ENCODE assay signal across 9 cellular contexts in genomic region chr14:93977790-93978581, GRCh38. TPM values are rescaled to one million over a fixed set of nuclear protein-coding genes. Genes with fewer than 3 reads are reported as not detected.
DNase-seq lines count a peak whose midpoint lies in the region; ATAC-seq and TF ChIP-seq lines count a peak whose summit lies in the region.
"Had no signal": no experiment of that assay in that cellular context is flagged by ENCODE, and none has a peak within 500 bp of the region (broad histone marks: within the 10 kb centered on the region; RNA-seq: fewer than 3 reads in every experiment).

No MANE protein-coding gene starts in this region.

- H3K4me1 Mint-ChIP-seq in neural progenitor cell = peaks cover 25% of the 10 kb centered on the region

- no peaks in the 10 kb centered on the region for H3K27me3 ChIP-seq in neural progenitor cell
- no peaks in the 10 kb centered on the region for H3K27me3 ChIP-seq in hepatocyte
- H3K27me3 ChIP-seq in suprapubic skin = no peaks in the 10 kb centered on the region

- H3K4me2 ChIP-seq in neural progenitor cell (no peak overlapping the region), hepatocyte (no peak overlapping the region)

- H3K27ac ChIP-seq in neural progenitor cell = no peak overlapping the region
- no peak overlapping the region for H3K27ac ChIP-seq in hepatocyte
- no peak overlapping the region for H3K27ac ChIP-seq in suprapubic skin

- H3K27ac Mint-ChIP-seq in neural progenitor cell = peak overlapping the region; percentile 53

- peaks cover 9% of the 10 kb centered on the region for H3F3A ChIP-seq in neural progenitor cell (ENCODE audit: low read depth)

- H3K9me3 ChIP-seq in neural progenitor cell (ENCODE audit: low read depth) = no peaks in the 10 kb centered on the region
- no peaks in the 10 kb centered on the region for H3K9me3 ChIP-seq in hepatocyte (ENCODE audit: low read depth)
- no peaks in the 10 kb centered on the region for H3K9me3 ChIP-seq in suprapubic skin

- H2AFZ ChIP-seq in neural progenitor cell (replicated peaks) (no peak overlapping the region), hepatocyte (no peak overlapping the region)

- H3K9me2 ChIP-seq in hepatocyte (replicated peaks; ENCODE audit: insufficient read depth) = no peaks in the 10 kb centered on the region

- no peak overlapping the region for H3K9ac ChIP-seq in neural progenitor cell

- no peak for TF ChIP-seq POLR2A in suprapubic skin (IDR thresholded peaks at IDR 0.05)

- no peaks in the 10 kb centered on the region for H3K36me3 ChIP-seq in neural progenitor cell
- no peaks in the 10 kb centered on the region for H3K36me3 ChIP-seq in hepatocyte (replicated peaks; ENCODE audit: insufficient read depth, low read depth)
- no peaks in the 10 kb centered on the region for H3K36me3 ChIP-seq in suprapubic skin

- H4K20me1 ChIP-seq in neural progenitor cell (ENCODE audit: low read depth) = no peaks in the 10 kb centered on the region
- H4K20me1 ChIP-seq in hepatocyte (ENCODE audit: insufficient read depth, poor library complexity, severe bottlenecking) = no peaks in the 10 kb centered on the region

- H3K4me3 ChIP-seq in neural progenitor cell = no peak overlapping the region
- no peak overlapping the region for H3K4me3 ChIP-seq in hepatocyte
- no peak overlapping the region for H3K4me3 ChIP-seq in suprapubic skin

- 89% methylated on average over 11 of the region's 11 CpGs for WGBS in hepatocyte (ENCODE audit: low lambda C conversion rate, missing lambda C conversion rate)
- WGBS in suprapubic skin = 85% methylated on average over 11 of the region's 11 CpGs

- no peak overlapping the region for H3K4me3 Mint-ChIP-seq in neural progenitor cell

- H3K27me3 Mint-ChIP-seq in neural progenitor cell (ENCODE audit: insufficient read depth, low read depth) = peaks cover 11% of the 10 kb centered on the region

- DNase-seq in activated T-cell treated with anti-CD3 and anti-CD28 coated beads for 24 hours (ENCODE audit: low read depth) (peak; percentile 76), neural progenitor cell (ENCODE audit: low spot score) (no peak), hepatocyte (ENCODE audit: low spot score) (no peak), suprapubic skin (ENCODE audit: low spot score in 2 of 2) (no peak)

- H3K79me2 ChIP-seq in neural progenitor cell (ENCODE audit: low read depth) (no peaks in the 10 kb centered on the region), hepatocyte (no peaks in the 10 kb centered on the region)

- no peaks in the 10 kb centered on the region for H3K9me3 Mint-ChIP-seq in neural progenitor cell

- TF ChIP-seq CTCF in neural progenitor cell (IDR thresholded peaks at IDR 0.05) (no peak), hepatocyte (IDR thresholded peaks at IDR 0.05; ENCODE audit: poor library complexity) (no peak), suprapubic skin (IDR thresholded peaks at IDR 0.05) (no peak)

- H3K4me1 ChIP-seq in neural progenitor cell = peaks cover 24% of the 10 kb centered on the region
- H3K4me1 ChIP-seq in hepatocyte (ENCODE audit: insufficient read depth) = no peaks in the 10 kb centered on the region
- H3K4me1 ChIP-seq in suprapubic skin = no peaks in the 10 kb centered on the region

- no peaks in the 10 kb centered on the region for H3K36me3 Mint-ChIP-seq in neural progenitor cell

- ATAC-seq in GM19463 (IDR thresholded peaks at IDR 0.05; ENCODE audit: unreplicated experiment) = peak; percentile 41
- ATAC-seq in HG03565 (IDR thresholded peaks at IDR 0.05; ENCODE audit: unreplicated experiment) = peak; percentile 38
- no peak for ATAC-seq in HG02870 (IDR thresholded peaks at IDR 0.05; ENCODE audit: unreplicated experiment)
- ATAC-seq in HG02588 (IDR thresholded peaks at IDR 0.05; ENCODE audit: unreplicated experiment) = no peak

- no peak for TF ChIP-seq EP300 in suprapubic skin (IDR thresholded peaks at IDR 0.05)

RNA-seq across cellular contexts. Expression of gene ASB2, which starts 1.6 kb away (rescaled TPM):
- total RNA-seq in neural progenitor cell (ENCODE audit: low replicate concordance) (0.62 TPM in 1 of 2 replicates, not detected in the other), hepatocyte (0.53 and 1.8 TPM in 2 replicates), suprapubic skin (1 to 10 TPM in 2 of 4 donors, under 1 TPM in 2; 0.79 to 2.5 (median 0.95) TPM)
- 0.27 and 0.32 TPM in 2 replicates for polyA plus RNA-seq in hepatocyte

RNA-seq across cellular contexts. Expression of gene CCDC197, which starts 19.1 kb away (rescaled TPM):
- total RNA-seq in neural progenitor cell (ENCODE audit: low replicate concordance) = not detected in 2 replicates
- total RNA-seq in hepatocyte = not detected in 2 replicates
- not detected in 2 replicates for polyA plus RNA-seq in hepatocyte
- not detected for total RNA-seq in suprapubic skin
- total RNA-seq: liver had no signal
- polyA plus RNA-seq: liver had no signal

RNA-seq across cellular contexts. Expression of gene OTUB2, which starts 48.2 kb away (rescaled TPM):
- 6.8 and 9.6 TPM in 2 replicates for total RNA-seq in neural progenitor cell (ENCODE audit: low replicate concordance)
- 2.1 and 2.7 TPM in 2 replicates for total RNA-seq in hepatocyte
- 1.5 and 2.8 TPM in 2 replicates for polyA plus RNA-seq in hepatocyte
- total RNA-seq in suprapubic skin = 10 to 100 TPM in 3 of 4 donors, 1 to 10 TPM in 1; 7.2 to 35.5 (median 14.3) TPM

RNA-seq across cellular contexts. Expression of gene FAM181A, which starts 50.8 kb away (rescaled TPM):
- total RNA-seq in neural progenitor cell (ENCODE audit: low replicate concordance) = not detected in 2 replicates
- not detected in 2 replicates for total RNA-seq in hepatocyte
- polyA plus RNA-seq in hepatocyte = 0.90 TPM in 1 of 2 replicates, not detected in the other
- total RNA-seq in suprapubic skin = not detected
- total RNA-seq: liver had no signal
- polyA plus RNA-seq: liver had no signal

Comparison
In these comparisons a context has a peak if more than half of its experiments do, and no peak if none do; other contexts are left out.
1. ATAC-seq: peak in GM19463 (single experiment) and HG03565 (single experiment); none in HG02870 (single experiment) and HG02588 (single experiment).